ENCODE assay signal across 10 cellular contexts in genomic region chr1:16645883-16646664, GRCh38. TPM values are rescaled to one million over a fixed set of nuclear protein-coding genes. Genes with fewer than 3 reads are reported as not detected.
DNase-seq lines count a peak whose midpoint lies in the region; FAIRE-seq and TF ChIP-seq lines count a peak whose summit lies in the region.
"Not testable (repeated sequence)": the region's sequence is repeated elsewhere in the genome, so short reads cannot be mapped to it uniquely, and the experiment has no call there.
"Had no signal": no experiment of that assay in that cellular context is flagged by ENCODE, and none has a peak within 500 bp of the region (broad histone marks: within the 10 kb centered on the region; RNA-seq: fewer than 3 reads in every experiment).

No MANE protein-coding gene starts in this region.

- H3K18ac ChIP-seq in H1 (ENCODE audit: extremely low read depth, low read length): not testable (repeated sequence)

- DNase-seq in activated CD4-positive, alpha-beta memory T cell treated with anti-CD3 and anti-CD28 coated beads for 36 hours: peak; percentile 7
- DNase-seq in activated naive CD4-positive, alpha-beta T cell treated with anti-CD3 and anti-CD28 coated beads, Interleukin-2, amount 10 ng/mL, durations not matched to agents 7 days and 5 days: peak; percentile 17
- DNase-seq in H1 (ENCODE audit: low read depth in 1 of 2, low spot score in 2 of 2) (peak in 1 of 2 experiments; percentile 51), kidney (peak; percentile 78), ureter (ENCODE audit: low spot score) (peak; percentile 43)
- peak; percentile 10 for DNase-seq in stimulated activated CD4-positive, alpha-beta T cell treated with anti-CD3 and anti-CD28 coated beads, Interleukin-12 subunit alpha, Interleukin-12 subunit beta, amount 100 ng/mL, for 4 hours

- H3K56ac ChIP-seq in H1 (replicated peaks; ENCODE audit: insufficient read length, low read depth, low read length): not testable (repeated sequence)

- intact Hi-C loops in activated CD4-positive, alpha-beta memory T cell treated with anti-CD3 and anti-CD28 coated beads for 36 hours (cut with micrococcal nuclease); kidney (cut with DNase I): not testable (repeated sequence)

- not testable (repeated sequence) for H3K36me3 ChIP-seq in KMS-11 (ENCODE audit: insufficient read depth); H1 (ENCODE audit: control insufficient read depth in 2 of 4, insufficient read depth in 4 of 4, low read length in 3 of 4); kidney (ENCODE audit: control insufficient read depth in 1 of 2, insufficient read depth in 2 of 2, low read length in 2 of 2)

- H3K9ac ChIP-seq in KMS-11; H1 (replicated peaks in 1 of 4; ENCODE audit: extremely low read depth in 1 of 4, low read depth in 3 of 4, low read length in 3 of 4); kidney (ENCODE audit: low read length in 2 of 2): not testable (repeated sequence)

- not testable (repeated sequence) for TF ChIP-seq RAD21 in H1 (IDR thresholded peaks at IDR 0.05 in 1 of 2, conservative IDR thresholded peaks at IDR 0.05 in 1 of 2; ENCODE audit: low read depth in 2 of 2, low read length in 2 of 2)

- H3K36me3 Mint-ChIP-seq in activated CD4-positive, alpha-beta memory T cell treated with anti-CD3 and anti-CD28 coated beads for 36 hours; activated naive CD4-positive, alpha-beta T cell treated with anti-CD3 and anti-CD28 coated beads, Interleukin-2, amount 10 ng/mL, durations not matched to agents 7 days and 5 days; nephron (ENCODE audit: low read depth): not testable (repeated sequence)

- H3K4me2 ChIP-seq in KMS-11; H1 (ENCODE audit: insufficient read depth in 1 of 2, low read depth in 2 of 2, low read length in 2 of 2): not testable (repeated sequence)

- not testable (repeated sequence) for H2BK120ac ChIP-seq in H1 (replicated peaks; ENCODE audit: low read depth, low read length)

- not testable (repeated sequence) for H3K27ac Mint-ChIP-seq in activated CD4-positive, alpha-beta memory T cell treated with anti-CD3 and anti-CD28 coated beads for 36 hours; activated naive CD4-positive, alpha-beta T cell treated with anti-CD3 and anti-CD28 coated beads, Interleukin-2, amount 10 ng/mL, durations not matched to agents 7 days and 5 days; nephron

- not testable (repeated sequence) for H3K4me1 Mint-ChIP-seq in activated CD4-positive, alpha-beta memory T cell treated with anti-CD3 and anti-CD28 coated beads for 36 hours (ENCODE audit: low read depth); activated naive CD4-positive, alpha-beta T cell treated with anti-CD3 and anti-CD28 coated beads, Interleukin-2, amount 10 ng/mL, durations not matched to agents 7 days and 5 days; nephron

- not testable (repeated sequence) for TF ChIP-seq EP300 in H1 (IDR thresholded peaks at IDR 0.05; ENCODE audit: borderline replicate concordance in 1 of 2, low read depth in 2 of 2, low read length in 2 of 2)

- peak overlapping the region; percentile 96; the same call in 1 of the 2 replicates for H2AFZ ChIP-seq in KMS-11 (ENCODE audit: low read depth)
- H2AFZ ChIP-seq in H1 (ENCODE audit: low read length): not testable (repeated sequence)

- H3K4ac ChIP-seq in H1 (replicated peaks; ENCODE audit: insufficient read length, low read depth, low read length): not testable (repeated sequence)

- H3K79me2 ChIP-seq in KMS-11 (ENCODE audit: insufficient read depth, low read depth): peaks cover 19% of the 10 kb centered on the region; the same call in 1 of the 2 replicates
- not testable (repeated sequence) for H3K79me2 ChIP-seq in H1 (ENCODE audit: control insufficient read depth in 1 of 2, insufficient read depth in 2 of 2, low read length in 2 of 2)

- H3K4me3 ChIP-seq in KMS-11 (IDR thresholded peaks at IDR 0.05; ENCODE audit: insufficient read depth, low read depth, low read length); H1 (ENCODE audit: extremely low read depth in 1 of 4, insufficient read depth in 2 of 4, low read depth in 3 of 4, low read length in 4 of 4); kidney (ENCODE audit: low read length in 2 of 2): not testable (repeated sequence)

- CTCF ChIA-PET in activated CD4-positive, alpha-beta memory T cell treated with anti-CD3 and anti-CD28 coated beads for 36 hours (lab: Charles Lee); activated naive CD4-positive, alpha-beta T cell treated with anti-CD3 and anti-CD28 coated beads, Interleukin-2, amount 10 ng/mL, durations not matched to agents 7 days and 5 days (lab: Charles Lee): not testable (repeated sequence)
- CTCF ChIA-PET in H1 (lab: Charles Lee; ENCODE audit: partially characterized antibody): interaction anchor here (1.0 to 1.3 kb wide), 3 partner anchors 25 to 61 kb away, joined by 3 to 4 read pairs (median 3); no protein-coding TSS in a partner anchor

- not testable (repeated sequence) for TF ChIP-seq POLR2A in H1 (IDR thresholded peaks at IDR 0.05; ENCODE audit: control extremely low read depth in 1 of 2, low read depth in 2 of 2, low read length in 2 of 2)

- not testable (repeated sequence) for H4K91ac ChIP-seq in H1 (replicated peaks; ENCODE audit: insufficient read length, low read length)

- FAIRE-seq in H1 (lab: Jason Lieb, UNC); kidney (lab: Jason Lieb, UNC): not testable (repeated sequence)

- H2AK5ac ChIP-seq in H1 (ENCODE audit: low read depth, low read length): not testable (repeated sequence)

- H3K14ac ChIP-seq in H1 (ENCODE audit: insufficient read length): not testable (repeated sequence)

- H3K9me3 ChIP-seq in H1 (ENCODE audit: insufficient read depth in 2 of 2, low read depth in 1 of 2, low read length in 1 of 2); kidney (ENCODE audit: control insufficient read depth in 1 of 2, low read length in 2 of 2): not testable (repeated sequence)

- H3K9me3 Mint-ChIP-seq in activated CD4-positive, alpha-beta memory T cell treated with anti-CD3 and anti-CD28 coated beads for 36 hours; activated naive CD4-positive, alpha-beta T cell treated with anti-CD3 and anti-CD28 coated beads, Interleukin-2, amount 10 ng/mL, durations not matched to agents 7 days and 5 days; nephron: not testable (repeated sequence)

- H4K20me1 ChIP-seq in KMS-11 (ENCODE audit: insufficient read depth); H1 (replicated peaks in 1 of 2; ENCODE audit: control insufficient read depth in 1 of 2, insufficient read depth in 2 of 2, low read length in 2 of 2): not testable (repeated sequence)

- H2BK20ac ChIP-seq in H1 (ENCODE audit: low read length): not testable (repeated sequence)

- H3K27me3 Mint-ChIP-seq in activated CD4-positive, alpha-beta memory T cell treated with anti-CD3 and anti-CD28 coated beads for 36 hours; nephron (ENCODE audit: low read depth): not testable (repeated sequence)
- H3K27me3 Mint-ChIP-seq in activated naive CD4-positive, alpha-beta T cell treated with anti-CD3 and anti-CD28 coated beads, Interleukin-2, amount 10 ng/mL, durations not matched to agents 7 days and 5 days: peaks cover 33% of the 10 kb centered on the region

- POLR2A ChIA-PET in activated CD4-positive, alpha-beta memory T cell treated with anti-CD3 and anti-CD28 coated beads for 36 hours (lab: Charles Lee): not testable (repeated sequence)
- POLR2A ChIA-PET in H1 (lab: Charles Lee; ENCODE audit: partially characterized antibody): interaction anchor here (1.9 kb wide), 1 partner anchor 16 kb away, joined by 5 read pairs; no protein-coding TSS in a partner anchor

- 86% methylated on average over 16 of the region's 17 CpGs; no CpG with 5 or more reads in 1 of the 2 experiments for WGBS in H1 (ENCODE audit: extremely low coverage in 1 of 2, insufficient coverage in 1 of 2, insufficient read length in 1 of 2, insufficient replicate concordance in 2 of 2, low coverage in 1 of 2, low lambda C conversion rate in 2 of 2, missing lambda C conversion rate in 1 of 2), 2 experiments

- not testable (repeated sequence) for H3K4me3 Mint-ChIP-seq in activated CD4-positive, alpha-beta memory T cell treated with anti-CD3 and anti-CD28 coated beads for 36 hours; activated naive CD4-positive, alpha-beta T cell treated with anti-CD3 and anti-CD28 coated beads, Interleukin-2, amount 10 ng/mL, durations not matched to agents 7 days and 5 days
- peak overlapping the region; percentile 32 to 58 (median 51) for H3K4me3 Mint-ChIP-seq in nephron

- H2BK15ac ChIP-seq in H1 (ENCODE audit: low read length): not testable (repeated sequence)

- H3K27ac ChIP-seq in KMS-11; H1 (ENCODE audit: low read depth, low read length); kidney (ENCODE audit: low read depth in 2 of 2, low read length in 2 of 2): not testable (repeated sequence)

- H2BK12ac ChIP-seq in H1 (ENCODE audit: low read depth, low read length): not testable (repeated sequence)

- H3K23ac ChIP-seq in H1 (ENCODE audit: insufficient read length): not testable (repeated sequence)

- not testable (repeated sequence) for H3K79me1 ChIP-seq in H1 (ENCODE audit: low read depth, low read length)

- TF ChIP-seq CTCF in KMS-11 (conservative IDR thresholded peaks at IDR 0.05; ENCODE audit: low read depth, low read length); H1 (IDR thresholded peaks at IDR 0.05; ENCODE audit: control extremely low read depth in 1 of 3, insufficient read depth in 1 of 3, low read depth in 1 of 3, low read length in 3 of 3); kidney (IDR thresholded peaks at IDR 0.05; ENCODE audit: borderline replicate concordance, extremely low read depth, insufficient read depth); nephron (IDR thresholded peaks at IDR 0.05; ENCODE audit: unreplicated experiment in 3 of 3): not testable (repeated sequence)

- H3K23me2 ChIP-seq in H1 (ENCODE audit: low read depth, low read length): not testable (repeated sequence)

- H2BK5ac ChIP-seq in H1 (ENCODE audit: low read depth, low read length): not testable (repeated sequence)

- H3K4me1 ChIP-seq in KMS-11 (ENCODE audit: low read depth, poor library complexity, severe bottlenecking) (peaks cover 16% of the 10 kb centered on the region), H1 (replicated peaks in 1 of 4; ENCODE audit: control insufficient read depth in 3 of 4, insufficient read depth in 4 of 4, low read length in 3 of 4) (peaks cover 0 to 17% (median 12%) of the 10 kb centered on the region in 4 experiments; a peak in 6 of 7 replicates), kidney (ENCODE audit: control insufficient read depth in 1 of 2, insufficient read depth in 1 of 2, low read depth in 1 of 2, low read length in 2 of 2) (peaks cover 21 to 27% of the 10 kb centered on the region in 2 donors)

- H3K27me3 ChIP-seq in KMS-11 (ENCODE audit: insufficient read depth, low read depth): not testable (repeated sequence)
- peaks cover 9 to 27% (median 22%) of the 10 kb centered on the region in 4 experiments; a peak in 6 of 7 replicates for H3K27me3 ChIP-seq in H1 (replicated peaks in 1 of 4; ENCODE audit: control insufficient read depth in 3 of 4, extremely low read depth in 1 of 4, insufficient read depth in 3 of 4, low read length in 3 of 4)

- H4K5ac ChIP-seq in H1 (ENCODE audit: insufficient read length, low read depth, low read length): not testable (repeated sequence)

- 0 out of 2 replicates have a peak overlapping the region, but pooled peaks have one; percentile 74 for H4K8ac ChIP-seq in H1 (ENCODE audit: extremely low read depth, insufficient read depth, low read length)

RNA-seq across cellular contexts. Expression of gene RNU1-3, which starts 20.7 kb away (rescaled TPM):
- total RNA-seq in activated CD4-positive, alpha-beta memory T cell treated with anti-CD3 and anti-CD28 coated beads for 36 hours: 1,000 to 10,000 TPM; 1,390 to 1,409 TPM
- total RNA-seq in H1 (2021; fragmentation: NEBNext Ultra II Directional; extraction: Animal tissue kit (Norgen Biotek cat#: 25700)): 1,303 and 1,497 TPM in 2 replicates
- under 0.01 and 145 TPM in 2 replicates for polyA plus RNA-seq in H1 (2011; rRNA removed)
- under 0.01 TPM for polyA plus RNA-seq in H1 (2011; cell fraction: cytosol; rRNA removed)
- under 0.01 TPM for polyA plus RNA-seq in H1 (2011; cell fraction: nucleus; rRNA removed)
- 20.3 to 94.3 TPM in 2 of 4 replicates, not detected in the others for polyA plus RNA-seq in H1 (2012, experiment 1 of 2)
- polyA plus RNA-seq in H1 (2012, experiment 2 of 2): not detected
- not detected for polyA plus RNA-seq in H1 (2013, experiment 1 of 2)
- polyA plus RNA-seq in H1 (2013, experiment 2 of 2): not detected
- 10,411 and 22,262 TPM in 2 replicates for polyA minus RNA-seq in H1 (2011; rRNA and poly(A)+ RNA removed)
- polyA minus RNA-seq in H1 (2011; cell fraction: cytosol; rRNA and poly(A)+ RNA removed): 63,669 TPM
- polyA minus RNA-seq in H1 (2011; cell fraction: nucleus; rRNA and poly(A)+ RNA removed): 43,973 TPM
- 8,605 TPM for total RNA-seq in kidney
- 26.8 TPM for polyA plus RNA-seq in kidney (ENCODE audit: insufficient read depth, low read depth, low replicate concordance)
- total RNA-seq in ureter: 1,626 TPM
- total RNA-seq: G401 had no signal
- polyA plus RNA-seq: small intestine had no signal

RNA-seq across cellular contexts. Expression of gene NBPF1, which starts 32.7 kb away (rescaled TPM):
- 1 to 10 TPM; 1.9 to 2.4 TPM for total RNA-seq in activated CD4-positive, alpha-beta memory T cell treated with anti-CD3 and anti-CD28 coated beads for 36 hours
- 19.3 and 19.4 TPM in 2 replicates for total RNA-seq in H1 (2021; fragmentation: NEBNext Ultra II Directional; extraction: Animal tissue kit (Norgen Biotek cat#: 25700))
- polyA plus RNA-seq in H1 (2011; rRNA removed) (8.5 and 9.6 TPM in 2 replicates), kidney (ENCODE audit: insufficient read depth, low read depth, low replicate concordance) (8.0 TPM)
- polyA plus RNA-seq in H1 (2011; cell fraction: cytosol; rRNA removed): 11.5 TPM
- 22.9 TPM for polyA plus RNA-seq in H1 (2011; cell fraction: nucleus; rRNA removed)
- 7.7 to 13.2 TPM (median 11.1 TPM) in 4 replicates for polyA plus RNA-seq in H1 (2012, experiment 1 of 2)
- 3.1 TPM for polyA plus RNA-seq in H1 (2012, experiment 2 of 2)
- 10.8 TPM for polyA plus RNA-seq in H1 (2013, experiment 1 of 2)
- 9.8 TPM for polyA plus RNA-seq in H1 (2013, experiment 2 of 2)
- 22.4 and 27.2 TPM in 2 replicates for polyA minus RNA-seq in H1 (2011; rRNA and poly(A)+ RNA removed)
- 8.9 TPM for polyA minus RNA-seq in H1 (2011; cell fraction: cytosol; rRNA and poly(A)+ RNA removed)
- polyA minus RNA-seq in H1 (2011; cell fraction: nucleus; rRNA and poly(A)+ RNA removed): 48.6 TPM
- total RNA-seq in kidney (56.3 TPM), ureter (61.9 TPM)
